30 cellular contexts compared by ENCODE assay signal in the genomic region with DNA sequence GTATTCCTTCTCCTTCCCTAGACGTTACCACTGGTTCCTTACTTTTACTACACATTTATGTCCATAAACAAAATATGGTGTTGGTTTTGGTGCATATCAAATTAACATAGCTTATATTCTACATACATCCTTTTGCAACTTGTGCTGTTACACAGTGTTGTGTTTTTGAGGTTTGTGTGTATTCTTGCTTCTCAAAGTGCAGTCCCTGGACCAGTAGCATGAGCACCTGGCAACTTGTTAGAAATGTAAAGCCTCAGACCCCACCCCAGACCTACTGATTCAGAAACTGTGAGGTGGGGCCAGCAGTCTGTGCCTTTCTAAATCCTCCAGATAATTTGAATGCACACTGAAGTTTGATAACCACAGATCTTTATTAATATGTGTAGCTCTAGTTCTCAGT.
"Had no signal": no experiment of that assay in that cellular context is flagged by ENCODE, and none has a peak within 500 bp of the region (broad histone marks: within the 10 kb centered on the region; RNA-seq: fewer than 3 reads in every experiment).

No MANE protein-coding gene starts in this region.

- H3K27ac ChIP-seq: adrenal gland, body of pancreas, esophagus squamous epithelium, left lung, lower lobe of right lung, neutrophil, thyroid gland, upper lobe of left lung had no signal

- H3K9me3 ChIP-seq: adrenal gland, esophagus squamous epithelium, neutrophil, thyroid gland had no signal

- H3K27me3 Mint-ChIP-seq: activated naive CD8-positive, alpha-beta T cell; progenitor cell of endocrine pancreas; stimulated activated naive CD8-positive, alpha-beta T cell treated with anti-CD3 and anti-CD28 coated beads, Interleukin-15, amount 100 ng/mL, for 72 hours had no signal

- H3K4me3 ChIP-seq: adrenal gland, body of pancreas, esophagus squamous epithelium, left lung, lower lobe of right lung, skin epidermis, thyroid gland, upper lobe of left lung had no signal

- ATAC-seq: body of pancreas; left lung; lower lobe of right lung; sciatic nerve; stimulated activated effector memory CD8-positive, alpha-beta T cell treated with anti-CD3 and anti-CD28 coated beads, Interleukin-12 subunit alpha, Interleukin-12 subunit beta, amount 100 ng/mL, for 72 hours; stimulated activated naive CD8-positive, alpha-beta T cell treated with anti-CD3 and anti-CD28 coated beads, Interleukin-15, amount 100 ng/mL, for 72 hours had no signal

- H3K36me3 ChIP-seq: adrenal gland, esophagus squamous epithelium, left lung, lower lobe of right lung, neutrophil, thyroid gland, upper lobe of left lung had no signal

- H3K4me1 Mint-ChIP-seq: nephron; stimulated activated effector memory CD8-positive, alpha-beta T cell treated with anti-CD3 and anti-CD28 coated beads, Interleukin-12 subunit alpha, Interleukin-12 subunit beta, amount 100 ng/mL, for 72 hours; stimulated activated naive CD8-positive, alpha-beta T cell treated with anti-CD3 and anti-CD28 coated beads, Interleukin-15, amount 100 ng/mL, for 72 hours had no signal

- DNase-seq: activated CD4-positive, alpha-beta T cell treated with anti-CD3 and anti-CD28 coated beads for 4 hours; activated CD4-positive, alpha-beta T cell treated with anti-CD3 and anti-CD28 coated beads, Interleukin-2, amount 50 U/mL, for 4 hours; activated CD4-positive, CD25-positive, alpha-beta regulatory T cell; activated effector memory CD4-positive, alpha-beta T cell treated with Interleukin-2 at 50 U/mL for 16 hours; activated naive CD4-positive, alpha-beta T cell treated with Interleukin-2 at 50 U/mL for 16 hours; adrenal gland; aorta; body of pancreas; dermis blood vessel endothelial cell; effector CD4-positive, alpha-beta T cell; esophagus squamous epithelium; foreskin melanocyte; left lung; lower lobe of right lung; mesendoderm; stimulated activated CD4-positive, alpha-beta T cell treated with anti-CD3 and anti-CD28 coated beads, Interleukin-4, amount 100 ng/mL, for 24 hours; stimulated activated naive CD8-positive, alpha-beta T cell treated with anti-CD3 and anti-CD28 coated beads, Interleukin-15, amount 100 ng/mL, for 72 hours; substantia nigra; thyroid gland; upper lobe of left lung had no signal

- FAIRE-seq: colon, islet of Langerhans had no signal

- H3K36me3 Mint-ChIP-seq: stimulated activated effector memory CD8-positive, alpha-beta T cell treated with anti-CD3 and anti-CD28 coated beads, Interleukin-12 subunit alpha, Interleukin-12 subunit beta, amount 100 ng/mL, for 72 hours had no signal

- H3K9me3 Mint-ChIP-seq: stimulated activated effector memory CD8-positive, alpha-beta T cell treated with anti-CD3 and anti-CD28 coated beads, Interleukin-12 subunit alpha, Interleukin-12 subunit beta, amount 100 ng/mL, for 72 hours; T-helper 2 cell treated with Interferon-gamma antibody and Interleukin-4, amounts not matched to agents 5 μg/mL and 100 μg/mL, for 36 hours had no signal

- H3K27me3 ChIP-seq: adrenal gland, body of pancreas, esophagus squamous epithelium, left lung, neutrophil, thyroid gland, upper lobe of left lung had no signal

- H3K4me1 ChIP-seq: adrenal gland, body of pancreas, esophagus squamous epithelium, left lung, lower lobe of right lung, upper lobe of left lung had no signal

- H3K4me3 Mint-ChIP-seq: activated naive CD8-positive, alpha-beta T cell; nephron; stimulated activated effector memory CD8-positive, alpha-beta T cell treated with anti-CD3 and anti-CD28 coated beads, Interleukin-12 subunit alpha, Interleukin-12 subunit beta, amount 100 ng/mL, for 72 hours; stimulated activated naive CD8-positive, alpha-beta T cell treated with anti-CD3 and anti-CD28 coated beads, Interleukin-15, amount 100 ng/mL, for 72 hours; T-helper 2 cell treated with Interferon-gamma antibody and Interleukin-4, amounts not matched to agents 5 μg/mL and 100 μg/mL, for 36 hours had no signal

- H3K27ac Mint-ChIP-seq: activated naive CD8-positive, alpha-beta T cell; nephron; stimulated activated effector memory CD8-positive, alpha-beta T cell treated with anti-CD3 and anti-CD28 coated beads, Interleukin-12 subunit alpha, Interleukin-12 subunit beta, amount 100 ng/mL, for 72 hours; stimulated activated naive CD8-positive, alpha-beta T cell treated with anti-CD3 and anti-CD28 coated beads, Interleukin-15, amount 100 ng/mL, for 72 hours; T-helper 2 cell treated with Interferon-gamma antibody and Interleukin-4, amounts not matched to agents 5 μg/mL and 100 μg/mL, for 36 hours had no signal
